Comparison of ENCODE assay signal across 8 cellular contexts in genomic region chr6:83067448-83068413, GRCh38. TPM values are rescaled to one million over a fixed set of nuclear protein-coding genes. Genes with fewer than 3 reads are reported as not detected.
DNase-seq lines count a peak whose midpoint lies in the region; ATAC-seq and TF ChIP-seq lines count a peak whose summit lies in the region.

TSS of gene DOP1A (plus strand) at chr6:83067671. CDS start at chr6:83096978, 29,307 bp downstream.

- intact Hi-C loops in colonic mucosa (cut with DNase I) = loop anchor here (5.0 kb wide), 2 partner anchors 125 to 150 kb away; partner anchors contain the start of genes PGM3 and RWDD2A

- peak; percentile 96 for TF ChIP-seq CTCF in colonic mucosa (IDR thresholded peaks at IDR 0.05)

- ATAC-seq in GM19324 (IDR thresholded peaks at IDR 0.05; ENCODE audit: low FRiP score, unreplicated experiment) = peak; percentile 90
- peak; percentile 65 for ATAC-seq in HG03469 (IDR thresholded peaks at IDR 0.05; ENCODE audit: unreplicated experiment)

- H3K36me3 ChIP-seq in colonic mucosa = no peaks in the 10 kb centered on the region

- no peaks in the 10 kb centered on the region for H3K4me1 ChIP-seq in colonic mucosa

- H3K27me3 ChIP-seq in colonic mucosa = no peaks in the 10 kb centered on the region
- no peaks in the 10 kb centered on the region for H3K27me3 ChIP-seq in layer of hippocampus (ENCODE audit: control insufficient read depth, insufficient read depth, low read length)

- H3K27ac ChIP-seq in colonic mucosa (peak within 1 kb of the TSS; percentile 96), layer of hippocampus (ENCODE audit: low read depth, low read length) (peak within 1 kb of the TSS; percentile 71)

- no peaks in the 10 kb centered on the region for H3K9me3 ChIP-seq in colonic mucosa

- H3K9ac ChIP-seq in colonic mucosa (ENCODE audit: low read depth in 2 of 2, low read length in 2 of 2) = peak within 1 kb of the TSS; percentile 94 to 97

- H3K4me3 ChIP-seq in colonic mucosa = peak within 1 kb of the TSS; percentile 92

- DNase-seq in C1 segment of cervical spinal cord (lab: John Stamatoyannopoulos, UW) (peak; percentile 40 to 93 (median 88)), NCI-H526 (lab: John Stamatoyannopoulos, UW) (peak; percentile 91 to 98), colonic mucosa (peak; percentile 98)
- DNase-seq in activated CD4-positive, alpha-beta T cell treated with anti-CD3 and anti-CD28 coated beads for 48 hours = peak; percentile 99
- DNase-seq in stimulated activated CD4-positive, alpha-beta T cell treated with anti-CD3 and anti-CD28 coated beads, Interleukin-1b, Interleukin-23, amount 100 ng/mL, for 4 hours (ENCODE audit: low read depth in 2 of 2) = peak; percentile 97 to 98

RNA-seq across cellular contexts. Expression of gene DOP1A, which starts in this region (rescaled TPM):
- 10 to 100 TPM; 20.3 to 29.6 TPM for total RNA-seq in colonic mucosa

Comparison
In these comparisons a context has a peak if more than half of its experiments do, and no peak if none do; other contexts are left out.
1. Peak in every context shown above with its lines: DNase-seq, ATAC-seq, H3K4me3 ChIP-seq and H3K27ac ChIP-seq.